8 cellular contexts compared by ENCODE assay signal in the genomic region with DNA sequence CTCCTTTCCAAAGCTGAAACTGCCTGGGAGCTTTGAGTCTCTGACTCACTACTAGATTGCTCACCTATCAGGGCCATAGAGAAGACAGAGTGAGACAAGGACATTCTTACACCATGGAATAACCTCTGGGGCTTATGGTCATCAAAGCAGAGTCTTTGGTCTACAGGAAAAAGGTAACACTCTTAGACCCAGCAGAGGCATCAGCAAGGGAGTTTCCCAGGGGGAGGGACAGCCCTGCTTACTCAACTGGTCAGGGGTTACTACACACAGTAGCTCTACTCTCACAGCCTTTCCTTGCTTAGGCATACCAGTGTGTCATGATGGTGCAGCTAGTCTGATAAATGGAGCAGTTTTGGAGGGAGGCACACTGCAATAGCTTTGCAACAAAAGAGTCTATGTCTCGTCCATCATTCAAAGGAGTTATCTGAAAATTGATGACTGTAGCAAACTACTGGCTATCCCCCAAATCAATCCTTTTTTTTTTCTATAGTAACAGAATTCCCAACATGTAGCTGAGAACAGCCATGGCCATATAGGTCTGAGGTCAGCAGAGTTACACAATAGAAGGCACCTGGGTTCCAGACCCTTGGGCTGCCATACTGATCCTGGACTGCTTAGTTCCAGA. TPM values are rescaled to one million over a fixed set of nuclear protein-coding genes. Genes with fewer than 3 reads are reported as not detected.
DNase-seq lines count a peak whose midpoint lies in the region; ATAC-seq and TF ChIP-seq lines count a peak whose summit lies in the region.

No MANE protein-coding gene starts in this region.

- ATAC-seq in GM21423 (IDR thresholded peaks at IDR 0.05; ENCODE audit: unreplicated experiment) (peak; percentile 74), HG03575 (IDR thresholded peaks at IDR 0.05; ENCODE audit: extremely low read depth, insufficient number of reproducible peaks, low FRiP score, unreplicated experiment) (peak; percentile 79)

- H3K27ac Mint-ChIP-seq in endothelial cell (ENCODE audit: unreplicated experiment): no peak overlapping the region

- no peak overlapping the region for H3K4me3 ChIP-seq in GM12865 (ENCODE audit: low read depth, low read length)

- TF ChIP-seq CTCF in GM12865 (IDR thresholded peaks at IDR 0.05; ENCODE audit: insufficient read depth, low read depth, low read length, missing control alignments): no peak
- no peak for TF ChIP-seq CTCF in endothelial cell (IDR thresholded peaks at IDR 0.05; ENCODE audit: unreplicated experiment)

- no peaks in the 10 kb centered on the region for H3K36me3 Mint-ChIP-seq in endothelial cell (ENCODE audit: low read depth, unreplicated experiment)

- DNase-seq in GM12865 (ENCODE audit: low read depth) (peak; percentile 74), dermis blood vessel endothelial cell (peak; percentile 90), pulmonary artery endothelial cell (ENCODE audit: low read depth, low spot score) (peak; percentile 77), mesenteric fat pad (ENCODE audit: low spot score) (no peak), NCI-H748 treated with DMSO at 0.1 percent for 48 hours (lab: John Stamatoyannopoulos, UW) (no peak), endothelial cell (ENCODE audit: low spot score) (no peak)

- no peak overlapping the region for H3K4me3 Mint-ChIP-seq in endothelial cell (ENCODE audit: unreplicated experiment)

- no peaks in the 10 kb centered on the region for H3K9me3 Mint-ChIP-seq in endothelial cell (ENCODE audit: unreplicated experiment)

- peaks cover 18% of the 10 kb centered on the region for H3K4me1 Mint-ChIP-seq in endothelial cell (ENCODE audit: unreplicated experiment)

- H3K27me3 Mint-ChIP-seq in endothelial cell (ENCODE audit: unreplicated experiment): no peaks in the 10 kb centered on the region

RNA-seq across cellular contexts. Expression of gene CD28, which starts 22.4 kb away (rescaled TPM):
- total RNA-seq in dermis blood vessel endothelial cell (under 0.01 and 0.05 TPM in 2 replicates), pulmonary artery endothelial cell (0.07 TPM in 2 replicates), mesenteric fat pad (15.7 TPM), endothelial cell (ENCODE audit: unreplicated experiment) (not detected)

Comparison
In these comparisons a context has a peak if more than half of its experiments do, and no peak if none do; other contexts are left out.
1. DNase-seq: peak in GM12865 (single experiment), dermis blood vessel endothelial cell (single experiment) and pulmonary artery endothelial cell (single experiment); none in mesenteric fat pad (single experiment), NCI-H748 treated with DMSO at 0.1 percent for 48 hours (single experiment) and endothelial cell (single experiment).
2. RNA of gene CD28, which starts 22.4 kb away (total RNA-seq): 15.7 TPM in mesenteric fat pad (single experiment); 0.07 TPM in pulmonary artery endothelial cell, under 0.01 to 0.05 TPM in dermis blood vessel endothelial cell and not detected in endothelial cell (single experiment); every median in the first group is over 10 times any median in the second.